In genomic region chr4:112144546-112145325, GRCh38 we compare ENCODE assay signal across 8 cellular contexts. TPM values are rescaled to one million over a fixed set of nuclear protein-coding genes. Genes with fewer than 3 reads are reported as not detected.
DNase-seq lines count a peak whose midpoint lies in the region; ATAC-seq, FAIRE-seq and TF ChIP-seq lines count a peak whose summit lies in the region.

No MANE protein-coding gene starts in this region.

- intact Hi-C loops in lower lobe of right lung (cut with DNase I) (no loop called here), transverse colon (cut with DNase I; ENCODE audit: low total_unique reads) (no loop called here)

- peak overlapping the region; percentile 50 for H3K4me3 ChIP-seq in astrocyte (ENCODE audit: insufficient read depth, low read depth, low read length)
- H3K4me3 ChIP-seq in lower lobe of right lung = peak overlapping the region; percentile 84
- peak overlapping the region in 3 of 4 donors; percentile 75 to 90 (median 88) for H3K4me3 ChIP-seq in transverse colon

- H3K27ac ChIP-seq in astrocyte (ENCODE audit: low read depth, low read length) = no peak overlapping the region
- H3K27ac ChIP-seq in lower lobe of right lung = peak overlapping the region; percentile 90
- H3K27ac ChIP-seq in transverse colon = peak overlapping the region; percentile 91 to 95 (median 94)

- no peaks in the 10 kb centered on the region for H3K9me3 Mint-ChIP-seq in activated T-cell treated with anti-CD3 and anti-CD28 coated beads, Interleukin-2, amount 50 U/mL, for 4 hours
- H3K9me3 Mint-ChIP-seq in astrocyte (ENCODE audit: unreplicated experiment) = no peaks in the 10 kb centered on the region

- H3K27me3 ChIP-seq in astrocyte (ENCODE audit: insufficient read depth, low read length) (no peaks in the 10 kb centered on the region), lower lobe of right lung (ENCODE audit: low read depth) (no peaks in the 10 kb centered on the region), transverse colon (no peaks in the 10 kb centered on the region)

- 67 to 69% methylated on average over 7 to 20 of the region's 20 CpGs for WGBS in transverse colon (ENCODE audit: low coverage in 1 of 2), 2 donors

- DNase-seq in activated T-cell treated with anti-CD3 and anti-CD28 coated beads, Interleukin-2, amount 50 U/mL, for 4 hours = no peak
- no peak for DNase-seq in activated T-cell treated with anti-CD3 and anti-CD28 coated beads, Interleukin-2, amount 50 U/mL, for 1 hour
- DNase-seq in astrocyte (ENCODE audit: low read depth) = no peak
- peak; percentile 46 for DNase-seq in lower lobe of right lung
- DNase-seq in transverse colon = no peak
- DNase-seq in NCI-H345 (lab: John Stamatoyannopoulos, UW) = no peak

- H3K9ac ChIP-seq in astrocyte (ENCODE audit: low read length) = peak overlapping the region; percentile 39

- no peaks in the 10 kb centered on the region for H4K20me1 ChIP-seq in astrocyte (ENCODE audit: insufficient read depth, low read length)

- H3K4me1 ChIP-seq in astrocyte (ENCODE audit: insufficient read depth, low read length) (no peaks in the 10 kb centered on the region), lower lobe of right lung (peaks cover 42% of the 10 kb centered on the region), transverse colon (peaks cover 0 to 12% (median 6%) of the 10 kb centered on the region in 4 donors)

- peak overlapping the region; percentile 73 for H3K4me3 Mint-ChIP-seq in activated T-cell treated with anti-CD3 and anti-CD28 coated beads, Interleukin-2, amount 50 U/mL, for 4 hours
- H3K4me3 Mint-ChIP-seq in astrocyte (ENCODE audit: unreplicated experiment) = peak overlapping the region; percentile 84

- H3K4me2 ChIP-seq in astrocyte (ENCODE audit: low read length) = peak overlapping the region; percentile 96

- no peaks in the 10 kb centered on the region for H3K36me3 ChIP-seq in astrocyte (ENCODE audit: insufficient read depth, low read length)
- no peaks in the 10 kb centered on the region for H3K36me3 ChIP-seq in lower lobe of right lung
- no peaks in the 10 kb centered on the region for H3K36me3 ChIP-seq in transverse colon

- peak overlapping the region; percentile 84 for H2AFZ ChIP-seq in astrocyte (ENCODE audit: low read depth, low read length)

- no peak overlapping the region for H3K27ac Mint-ChIP-seq in astrocyte (ENCODE audit: unreplicated experiment)

- TF ChIP-seq CTCF in astrocyte (IDR thresholded peaks at IDR 0.05; ENCODE audit: insufficient read depth, low read depth, low read length) (no peak), lower lobe of right lung (IDR thresholded peaks at IDR 0.05) (no peak), transverse colon (IDR thresholded peaks at IDR 0.05) (no peak)

- TF ChIP-seq POLR2A in transverse colon (IDR thresholded peaks at IDR 0.05) = no peak

- in situ Hi-C loops in transverse colon (cut with MboI; ENCODE audit: low pct_ligation_motif_present in 1 of 4, low pct_unique_long_range_greater_than_20kb in 1 of 4, low sequenced_read_pairs in 3 of 4) = no loop called here

- H3K9me3 ChIP-seq in astrocyte (ENCODE audit: insufficient read depth, low read depth, low read length) = no peaks in the 10 kb centered on the region
- H3K9me3 ChIP-seq in lower lobe of right lung = no peaks in the 10 kb centered on the region
- no peaks in the 10 kb centered on the region for H3K9me3 ChIP-seq in transverse colon

- no peak for FAIRE-seq in astrocyte (lab: Jason Lieb, UNC)

- peaks cover 37% of the 10 kb centered on the region for H3K4me1 Mint-ChIP-seq in activated T-cell treated with anti-CD3 and anti-CD28 coated beads, Interleukin-2, amount 50 U/mL, for 4 hours (ENCODE audit: low read depth)
- H3K4me1 Mint-ChIP-seq in astrocyte (ENCODE audit: low read depth, unreplicated experiment) = peaks cover 7% of the 10 kb centered on the region

- H3K27me3 Mint-ChIP-seq in activated T-cell treated with anti-CD3 and anti-CD28 coated beads, Interleukin-2, amount 50 U/mL, for 4 hours (ENCODE audit: low read depth) = no peaks in the 10 kb centered on the region
- H3K27me3 Mint-ChIP-seq in astrocyte (ENCODE audit: low read depth, unreplicated experiment) = no peaks in the 10 kb centered on the region

- no peak for TF ChIP-seq EP300 in transverse colon (IDR thresholded peaks at IDR 0.05; ENCODE audit: low read depth)

- H3K79me2 ChIP-seq in astrocyte (ENCODE audit: insufficient read depth, low read length) = no peaks in the 10 kb centered on the region

- no peak for ATAC-seq in activated T-cell treated with anti-CD3 and anti-CD28 coated beads, Interleukin-2, amount 50 U/mL, for 4 hours
- ATAC-seq in lower lobe of right lung (no peak), HG03521 (IDR thresholded peaks at IDR 0.05; ENCODE audit: unreplicated experiment) (no peak), GM21423 (IDR thresholded peaks at IDR 0.05; ENCODE audit: unreplicated experiment) (no peak)

- H3K36me3 Mint-ChIP-seq in activated T-cell treated with anti-CD3 and anti-CD28 coated beads, Interleukin-2, amount 50 U/mL, for 4 hours (ENCODE audit: insufficient read depth) = peaks cover 10% of the 10 kb centered on the region
- no peaks in the 10 kb centered on the region for H3K36me3 Mint-ChIP-seq in astrocyte (ENCODE audit: low read depth, unreplicated experiment)

RNA-seq across cellular contexts. Expression of gene FAM241A, which starts 0.5 kb away (rescaled TPM):
- total RNA-seq in activated T-cell treated with anti-CD3 and anti-CD28 coated beads, Interleukin-2, amount 50 U/mL, for 4 hours = 10 to 100 TPM; 12.5 to 13.8 (median 12.8) TPM
- total RNA-seq in astrocyte (1.5 and 1.7 TPM in 2 replicates), lower lobe of right lung (5.0 TPM), transverse colon (1 to 10 TPM in 3 of 4 donors, under 1 TPM in 1; 0.37 to 4.4 (median 1.7) TPM)
